Comparison of ENCODE assay signal across 8 cellular contexts in genomic region chr1:26035203-26035958, GRCh38. TPM values are rescaled to one million over a fixed set of nuclear protein-coding genes. Genes with fewer than 3 reads are reported as not detected.
A peak's percentile ranks its signal among the peaks of the same experiment; 100 is the strongest.
DNase-seq lines count a peak whose midpoint lies in the region; ATAC-seq and TF ChIP-seq lines count a peak whose summit lies in the region.

No MANE protein-coding gene starts in this region.

- H3K4me3 ChIP-seq in DND-41 (ENCODE audit: low read depth in 1 of 2, low read length in 2 of 2): peak overlapping the region; percentile 81 to 88
- H3K4me3 ChIP-seq in Loucy (ENCODE audit: low read length, poor library complexity, severe bottlenecking): peak overlapping the region; percentile 92
- H3K4me3 ChIP-seq in fibroblast of villous mesenchyme (ENCODE audit: low read depth, low read length): peak overlapping the region; percentile 67
- peak overlapping the region; percentile 93 for H3K4me3 ChIP-seq in neural cell (ENCODE audit: low read length)

- DNase-seq in DND-41 (peak; percentile 95), H4 (ENCODE audit: low spot score) (peak; percentile 89), SHP77 treated with DMSO at 0.1 percent for 48 hours (lab: John Stamatoyannopoulos, UW) (peak; percentile 64), activated gamma-delta T cell (lab: John Stamatoyannopoulos, UW) (peak; percentile 74), fibroblast of villous mesenchyme (ENCODE audit: low read depth) (peak; percentile 89)

- no peaks in the 10 kb centered on the region for H3K9me3 Mint-ChIP-seq in stimulated activated naive CD8-positive, alpha-beta T cell treated with anti-CD3 and anti-CD28 coated beads, Interleukin-15, Interleukin-2, amounts not matched to agents 100 ng/mL and 50 ng/mL, for 24 hours

- H3F3A ChIP-seq in Loucy (ENCODE audit: low read depth) (no peaks in the 10 kb centered on the region), neural cell (ENCODE audit: insufficient read depth, low read length, poor library complexity, severe bottlenecking) (no peaks in the 10 kb centered on the region)

- peaks cover 10% of the 10 kb centered on the region for H3K4me1 Mint-ChIP-seq in stimulated activated naive CD8-positive, alpha-beta T cell treated with anti-CD3 and anti-CD28 coated beads, Interleukin-15, Interleukin-2, amounts not matched to agents 100 ng/mL and 50 ng/mL, for 24 hours (ENCODE audit: low read depth)

- peak; percentile 96 for ATAC-seq in DND-41 (ENCODE audit: insufficient read depth, low read depth)

- H4K20me1 ChIP-seq in DND-41 (ENCODE audit: insufficient read depth, low read length) (no peaks in the 10 kb centered on the region), Loucy (ENCODE audit: insufficient read depth, low read length, poor library complexity, severe bottlenecking) (no peaks in the 10 kb centered on the region), neural cell (ENCODE audit: insufficient read depth) (no peaks in the 10 kb centered on the region)

- TF ChIP-seq RAD21 in neural cell (conservative IDR thresholded peaks at IDR 0.05): no peak

- H2AFZ ChIP-seq in DND-41 (ENCODE audit: low read depth, low read length): peak overlapping the region; percentile 97
- peak overlapping the region; percentile 99 for H2AFZ ChIP-seq in Loucy (ENCODE audit: low read length)
- H2AFZ ChIP-seq in neural cell (ENCODE audit: low read depth, low read length): peak overlapping the region; percentile 94

- no peaks in the 10 kb centered on the region for H3K9me2 ChIP-seq in Loucy (replicated peaks; ENCODE audit: low read depth, low read length)
- no peaks in the 10 kb centered on the region for H3K9me2 ChIP-seq in neural cell (ENCODE audit: insufficient read depth, low read length)

- H3K9ac ChIP-seq in DND-41 (ENCODE audit: low read depth, low read length) (peak overlapping the region; percentile 72), Loucy (ENCODE audit: low read depth, low read length, poor library complexity, severe bottlenecking) (peak overlapping the region; percentile 81), neural cell (ENCODE audit: low read length) (peak overlapping the region; percentile 82)

- peak; percentile 48 for TF ChIP-seq EP300 in neural cell (conservative IDR thresholded peaks at IDR 0.05; ENCODE audit: poor library complexity, severe bottlenecking)

- no peaks in the 10 kb centered on the region for H3K36me3 Mint-ChIP-seq in stimulated activated naive CD8-positive, alpha-beta T cell treated with anti-CD3 and anti-CD28 coated beads, Interleukin-15, Interleukin-2, amounts not matched to agents 100 ng/mL and 50 ng/mL, for 24 hours (ENCODE audit: low read depth)

- H3K4me2 ChIP-seq in DND-41 (ENCODE audit: insufficient read depth, low read length) (peak overlapping the region; percentile 98), Loucy (ENCODE audit: low read depth, low read length, poor library complexity, severe bottlenecking) (peak overlapping the region; percentile 99), neural cell (ENCODE audit: low read length) (peak overlapping the region; percentile 56)

- H3K9me3 ChIP-seq in DND-41 (ENCODE audit: insufficient read depth, low read length, severe bottlenecking) (no peaks in the 10 kb centered on the region), Loucy (ENCODE audit: insufficient read depth, low read depth, low read length) (no peaks in the 10 kb centered on the region), neural cell (ENCODE audit: low read length) (no peaks in the 10 kb centered on the region)

- no peaks in the 10 kb centered on the region for H3K27me3 Mint-ChIP-seq in stimulated activated naive CD8-positive, alpha-beta T cell treated with anti-CD3 and anti-CD28 coated beads, Interleukin-15, Interleukin-2, amounts not matched to agents 100 ng/mL and 50 ng/mL, for 24 hours

- H3K27me3 ChIP-seq in DND-41 (ENCODE audit: insufficient read depth, low read length, poor library complexity) (peaks cover 11% of the 10 kb centered on the region), Loucy (ENCODE audit: insufficient read depth, low read length, poor library complexity, severe bottlenecking) (peaks cover 8% of the 10 kb centered on the region), neural cell (ENCODE audit: insufficient read depth, low read depth, low read length) (no peaks in the 10 kb centered on the region)

- peak overlapping the region; percentile 63; the same call in 1 of the 2 replicates for H3K27ac ChIP-seq in DND-41 (ENCODE audit: low read length)
- H3K27ac ChIP-seq in neural cell (ENCODE audit: low read length): peak overlapping the region; percentile 73

- H3K27ac Mint-ChIP-seq in stimulated activated naive CD8-positive, alpha-beta T cell treated with anti-CD3 and anti-CD28 coated beads, Interleukin-15, Interleukin-2, amounts not matched to agents 100 ng/mL and 50 ng/mL, for 24 hours: peak overlapping the region; percentile 75

- no peaks in the 10 kb centered on the region for H3K79me2 ChIP-seq in DND-41 (ENCODE audit: insufficient read depth, low read length)
- H3K79me2 ChIP-seq in Loucy (ENCODE audit: insufficient read depth, low read length): no peaks in the 10 kb centered on the region
- H3K79me2 ChIP-seq in neural cell (replicated peaks; ENCODE audit: insufficient read depth, low read length): no peaks in the 10 kb centered on the region

- no peaks in the 10 kb centered on the region; the same call in 1 of the 2 replicates for H3K36me3 ChIP-seq in DND-41 (ENCODE audit: insufficient read depth, low read length)
- H3K36me3 ChIP-seq in Loucy (ENCODE audit: insufficient read depth, low read length): no peaks in the 10 kb centered on the region
- no peaks in the 10 kb centered on the region for H3K36me3 ChIP-seq in neural cell (ENCODE audit: insufficient read depth, low read length)

- peaks cover 23% of the 10 kb centered on the region for H3K4me1 ChIP-seq in DND-41 (ENCODE audit: insufficient read depth, low read length)
- peaks cover 29% of the 10 kb centered on the region for H3K4me1 ChIP-seq in Loucy (ENCODE audit: insufficient read depth, low read length, poor library complexity, severe bottlenecking)

- peak overlapping the region; percentile 91 for H3K4me3 Mint-ChIP-seq in stimulated activated naive CD8-positive, alpha-beta T cell treated with anti-CD3 and anti-CD28 coated beads, Interleukin-15, Interleukin-2, amounts not matched to agents 100 ng/mL and 50 ng/mL, for 24 hours

- TF ChIP-seq CTCF in DND-41 (IDR thresholded peaks at IDR 0.05; ENCODE audit: borderline replicate concordance, extremely low read depth, low read length, poor library complexity, severe bottlenecking) (peak; percentile 62), Loucy (conservative IDR thresholded peaks at IDR 0.05; ENCODE audit: low read length) (peak; percentile 34; the same call in 1 of the 2 replicates), fibroblast of villous mesenchyme (IDR thresholded peaks at IDR 0.05; ENCODE audit: insufficient read depth, low read depth, low read length) (no peak), neural cell (IDR thresholded peaks at IDR 0.05; ENCODE audit: poor library complexity, severe bottlenecking) (peak; percentile 33)

TF ChIP-seq in neural cell, 6 proteins besides CTCF, POLR2A, EP300 and RAD21:
- TF ChIP-seq POLR2AphosphoS5 (IDR thresholded peaks at IDR 0.05) (peak; percentile 85), SMC3 (conservative IDR thresholded peaks at IDR 0.05; ENCODE audit: poor library complexity) (no peak), MXI1 (conservative IDR thresholded peaks at IDR 0.05; ENCODE audit: poor library complexity, severe bottlenecking) (peak; percentile 33)
TF ChIP-seq in neural cell: peak in this region for 2.

RNA-seq across cellular contexts. Expression of gene SLC30A2, which starts 10.5 kb away (rescaled TPM):
- total RNA-seq in H4 (2014; rRNA removed; shearing (Covaris generic)): not detected in 2 replicates
- not detected in 2 replicates for total RNA-seq in fibroblast of villous mesenchyme
- polyA plus RNA-seq in neural cell: 0.28 and 0.46 TPM in 2 replicates
- polyA minus RNA-seq in neural cell: 0.49 TPM in 1 of 2 replicates, not detected in the other

RNA-seq across cellular contexts. Expression of gene EXTL1, which starts 13.8 kb away (rescaled TPM):
- total RNA-seq in H4 (2014; rRNA removed; shearing (Covaris generic)): not detected in 2 replicates
- 3.9 and 6.0 TPM in 2 replicates for total RNA-seq in fibroblast of villous mesenchyme
- polyA plus RNA-seq in neural cell: 2.0 and 2.7 TPM in 2 replicates
- polyA minus RNA-seq in neural cell: 4.2 and 5.8 TPM in 2 replicates

RNA-seq across cellular contexts. Expression of gene TRIM63, which starts 32.0 kb away (rescaled TPM):
- not detected in 2 replicates for total RNA-seq in H4 (2014; rRNA removed; shearing (Covaris generic))
- not detected in 2 replicates for total RNA-seq in fibroblast of villous mesenchyme
- polyA plus RNA-seq in neural cell: not detected in 2 replicates
- not detected in 2 replicates for polyA minus RNA-seq in neural cell

RNA-seq across cellular contexts. Expression of gene PAFAH2, which starts 37.5 kb away (rescaled TPM):
- 5.6 and 8.3 TPM in 2 replicates for total RNA-seq in H4 (2014; rRNA removed; shearing (Covaris generic))
- 7.7 and 11.2 TPM in 2 replicates for total RNA-seq in fibroblast of villous mesenchyme
- polyA plus RNA-seq in neural cell: 7.9 and 10.4 TPM in 2 replicates
- polyA minus RNA-seq in neural cell: 7.3 and 10.2 TPM in 2 replicates

Comparison
In these comparisons a context has a peak if more than half of its experiments do, and no peak if none do; other contexts are left out.
1. Peak in every context shown above with its lines: DNase-seq, ATAC-seq, H3K4me3 ChIP-seq and H3K27ac ChIP-seq.